ENCODE assay signal across 9 cellular contexts in the genomic region with DNA sequence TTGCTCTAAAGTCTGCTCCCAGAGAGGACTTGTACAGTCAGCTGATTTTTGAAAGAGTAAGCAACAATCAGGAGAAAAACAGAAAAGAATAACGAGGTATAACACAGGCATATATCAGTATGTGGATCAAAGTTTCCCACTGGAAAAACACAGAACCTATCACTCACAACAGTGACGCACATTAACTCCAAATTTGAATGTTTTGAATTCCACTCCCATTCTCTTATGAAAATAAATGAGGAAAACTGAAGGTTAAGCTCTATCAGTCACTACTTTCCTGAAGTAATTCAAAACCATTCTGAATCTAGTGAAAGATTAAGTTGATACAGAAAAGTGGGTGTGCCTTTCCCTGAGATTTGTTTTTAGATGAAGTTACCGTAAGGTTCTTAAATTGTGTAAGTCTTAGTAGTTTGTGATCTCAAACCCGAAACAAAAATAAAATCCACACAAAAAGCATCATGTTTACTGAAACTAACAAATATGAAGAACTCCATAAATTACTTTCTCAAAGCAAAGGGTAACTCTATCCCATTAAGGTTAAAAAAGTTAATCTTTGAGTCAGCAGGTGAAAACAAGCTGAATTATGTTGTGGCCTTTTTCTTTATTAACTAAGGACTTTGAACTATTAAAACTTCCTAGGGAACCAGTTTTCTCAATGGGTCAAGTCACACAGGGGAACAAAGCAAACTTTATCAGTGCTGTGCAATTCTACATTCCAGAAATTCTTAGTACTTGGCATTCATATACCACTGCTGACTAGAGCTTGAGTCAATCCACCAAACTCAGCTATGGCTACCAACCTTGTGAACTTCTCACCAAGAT.
DNase-seq lines count a peak whose midpoint lies in the region; ATAC-seq and TF ChIP-seq lines count a peak whose summit lies in the region.
"Had no signal": no experiment of that assay in that cellular context is flagged by ENCODE, and none has a peak within 500 bp of the region (broad histone marks: within the 10 kb centered on the region; RNA-seq: fewer than 3 reads in every experiment).

No MANE protein-coding gene starts in this region.

- peak overlapping the region; percentile 7; the same call in 1 of the 2 replicates for H3K4me3 ChIP-seq in GM23248
- peak overlapping the region; percentile 60 for H3K4me3 ChIP-seq in adipocyte (ENCODE audit: low read length)

- no peak overlapping the region for H2AFZ ChIP-seq in GM23248

- TF ChIP-seq POLR2A in GM18505 (IDR thresholded peaks at IDR 0.05; ENCODE audit: borderline replicate concordance, extremely low read depth, insufficient read depth, insufficient read length): no peak

- peaks cover 19% of the 10 kb centered on the region for H3K4me1 Mint-ChIP-seq in glutamatergic neuron (ENCODE audit: low read depth, unreplicated experiment)

- H3K4me3 Mint-ChIP-seq in glutamatergic neuron (ENCODE audit: unreplicated experiment): no peak overlapping the region

- H3K9ac ChIP-seq in GM23248 (0 out of 2 replicates have a peak overlapping the region, but pooled peaks have one; percentile 21), adipocyte (ENCODE audit: low read length) (peak overlapping the region; percentile 41)

- in situ Hi-C loops in GM23248 (cut with MboI): no loop called here

- no peaks in the 10 kb centered on the region for H3K27me3 Mint-ChIP-seq in glutamatergic neuron (ENCODE audit: unreplicated experiment)

- no peaks in the 10 kb centered on the region for H3K36me3 Mint-ChIP-seq in glutamatergic neuron (ENCODE audit: unreplicated experiment)

- no peaks in the 10 kb centered on the region; the same call in 1 of the 2 replicates for H4K20me1 ChIP-seq in GM23248 (ENCODE audit: insufficient read depth)

- peak overlapping the region; percentile 18 for H3K27ac Mint-ChIP-seq in glutamatergic neuron (ENCODE audit: unreplicated experiment)

- peak; percentile 82 for DNase-seq in GM23248
- peak; percentile 76 for DNase-seq in adipocyte (ENCODE audit: low read depth)
- DNase-seq in glutamatergic neuron: no peak
- DNase-seq in pulmonary artery endothelial cell (ENCODE audit: low read depth, low spot score): peak; percentile 84
- no peak for DNase-seq in stimulated activated CD8-positive, alpha-beta memory T cell treated with anti-CD3 and anti-CD28 coated beads, Interleukin-4, amount 100 ng/mL, for 48 hours
- no peak for DNase-seq in occipital lobe (lab: John Stamatoyannopoulos, UW)
- DNase-seq: NCI-H526 treated with DMSO at 0.1 percent for 48 hours had no signal

- H3K27ac ChIP-seq in GM23248: peak overlapping the region; percentile 68

- H3K4me1 ChIP-seq in GM23248 (ENCODE audit: insufficient read depth) (peaks cover 73% of the 10 kb centered on the region), adipocyte (ENCODE audit: control insufficient read depth, insufficient read depth, low read length) (peaks cover 37% of the 10 kb centered on the region)

- peaks cover 42% of the 10 kb centered on the region for H3F3A ChIP-seq in GM23248 (ENCODE audit: insufficient read depth)

- H3K79me2 ChIP-seq in GM23248 (ENCODE audit: insufficient read depth): peaks cover 21% of the 10 kb centered on the region

- no peaks in the 10 kb centered on the region for H3K27me3 ChIP-seq in GM23248 (replicated peaks; ENCODE audit: insufficient read depth)
- no peaks in the 10 kb centered on the region for H3K27me3 ChIP-seq in adipocyte (replicated peaks; ENCODE audit: control insufficient read depth, insufficient read depth, low read length)

- no peak for TF ChIP-seq CTCF in glutamatergic neuron (IDR thresholded peaks at IDR 0.05; ENCODE audit: partially characterized antibody, unreplicated experiment)

- no peaks in the 10 kb centered on the region for H3K9me2 ChIP-seq in GM23248 (ENCODE audit: insufficient read depth)

- H3K4me2 ChIP-seq in GM23248 (ENCODE audit: unreplicated experiment): peak overlapping the region; percentile 56

- WGBS in GM23248 (ENCODE audit: low coverage in 1 of 2, low lambda C conversion rate in 2 of 2, missing lambda C conversion rate in 2 of 2), 2 experiments: 77 to 78% methylated on average over 4 of the region's 4 CpGs

- H3K9me3 Mint-ChIP-seq in glutamatergic neuron (ENCODE audit: unreplicated experiment): peaks cover 2% of the 10 kb centered on the region

- no peaks in the 10 kb centered on the region for H3K36me3 ChIP-seq in GM23248 (ENCODE audit: low read depth)
- peaks cover 25% of the 10 kb centered on the region for H3K36me3 ChIP-seq in adipocyte (ENCODE audit: control insufficient read depth, insufficient read depth, low read length, severe bottlenecking)

- no peak for ATAC-seq in GM18505 (IDR thresholded peaks at IDR 0.05; ENCODE audit: unreplicated experiment)
- no peak for ATAC-seq in HG02938 (IDR thresholded peaks at IDR 0.05; ENCODE audit: unreplicated experiment)

- H3K9me3 ChIP-seq in GM23248 (ENCODE audit: low read depth) (no peaks in the 10 kb centered on the region), adipocyte (ENCODE audit: control insufficient read depth, low read length) (no peaks in the 10 kb centered on the region)

Comparison
In these comparisons a context has a peak if more than half of its experiments do, and no peak if none do; other contexts are left out.
1. DNase-seq: peak in GM23248 (single experiment), adipocyte (single experiment) and pulmonary artery endothelial cell (single experiment); none in glutamatergic neuron (single experiment), stimulated activated CD8-positive, alpha-beta memory T cell treated with anti-CD3 and anti-CD28 coated beads, Interleukin-4, amount 100 ng/mL, for 48 hours (single experiment) and occipital lobe (single experiment).